8 cellular contexts compared by ENCODE assay signal in the genomic region with DNA sequence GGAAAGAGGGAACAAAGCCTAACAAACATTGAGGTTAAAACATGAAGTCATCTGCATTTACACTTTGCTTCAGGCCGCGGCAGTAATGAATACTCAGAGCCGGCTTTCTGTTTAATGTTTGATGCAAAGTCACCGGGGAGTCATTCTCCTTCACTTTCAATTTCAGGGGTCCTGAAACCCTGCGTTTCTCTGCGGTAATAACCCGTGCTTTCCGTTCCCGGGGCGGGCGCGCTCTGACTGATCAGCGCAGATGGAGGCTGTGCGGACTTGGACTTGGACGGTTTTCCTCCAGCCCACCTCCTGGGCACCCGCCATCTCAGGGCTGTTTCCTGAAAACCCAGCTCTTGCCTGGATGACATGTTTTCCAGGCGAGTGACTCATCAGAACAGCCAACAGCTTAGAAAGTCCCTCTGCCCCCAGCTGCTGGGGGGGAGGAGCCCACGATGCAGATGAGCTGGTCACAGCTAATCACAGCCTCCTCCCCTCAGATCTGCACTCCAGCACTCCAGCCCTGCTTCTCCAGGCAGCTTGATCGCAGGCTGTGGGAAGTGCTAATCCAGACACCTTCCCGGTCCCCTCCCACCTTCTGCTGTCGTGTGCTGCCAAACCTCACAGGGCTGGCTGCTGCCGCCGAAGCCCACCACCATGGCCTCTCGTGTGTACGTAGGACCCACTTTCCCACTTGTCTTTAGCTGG.
A peak's percentile ranks its signal among the peaks of the same experiment; 100 is the strongest.
DNase-seq lines count a peak whose midpoint lies in the region; ATAC-seq and TF ChIP-seq lines count a peak whose summit lies in the region.

No MANE protein-coding gene starts in this region.

- TF ChIP-seq POLR2A in GM10847 (IDR thresholded peaks at IDR 0.05; ENCODE audit: extremely low read depth, insufficient read length): peak; percentile 21

- H3K27ac Mint-ChIP-seq in type B pancreatic cell: peak overlapping the region; percentile 87

- H3K4me1 Mint-ChIP-seq in type B pancreatic cell (ENCODE audit: unreplicated experiment): peaks cover 42% of the 10 kb centered on the region

- intact Hi-C loops in left ventricle myocardium superior (cut with micrococcal nuclease) (no loop called here), posterior vena cava (cut with DNase I) (no loop called here)

- no peaks in the 10 kb centered on the region for H3K27me3 Mint-ChIP-seq in type B pancreatic cell

- H3K9me3 Mint-ChIP-seq in type B pancreatic cell: no peaks in the 10 kb centered on the region

- peaks cover 4% of the 10 kb centered on the region for H3K36me3 Mint-ChIP-seq in type B pancreatic cell

- peak; percentile 90 for DNase-seq in NCI-H1105 treated with DMSO at 0.1 percent for 48 hours (lab: John Stamatoyannopoulos, UW)
- DNase-seq in T-helper 1 cell: peak; percentile 25 to 93 (median 43)
- DNase-seq in amniotic stem cell (lab: John Stamatoyannopoulos, UW): peak; percentile 89
- peak; percentile 86 for DNase-seq in left ventricle myocardium superior
- DNase-seq in posterior vena cava (ENCODE audit: low spot score): peak; percentile 96
- DNase-seq in type B pancreatic cell (ENCODE audit: extremely low spot score, unreplicated experiment): no peak

- no peak for TF ChIP-seq CTCF in type B pancreatic cell (conservative IDR thresholded peaks at IDR 0.05)

- H3K4me3 Mint-ChIP-seq in type B pancreatic cell: peak overlapping the region; percentile 84

- ATAC-seq in HG02623 (IDR thresholded peaks at IDR 0.05; ENCODE audit: unreplicated experiment) (peak; percentile 60), left ventricle myocardium superior (peak; percentile 97)
